Comparison of ENCODE assay signal across 10 cellular contexts in genomic region chr7:112056409-112056808, GRCh38.
A peak's percentile ranks its signal among the peaks of the same experiment; 100 is the strongest.
DNase-seq lines count a peak whose midpoint lies in the region; ATAC-seq, FAIRE-seq and TF ChIP-seq lines count a peak whose summit lies in the region.
"Had no signal": no experiment of that assay in that cellular context is flagged by ENCODE, and none has a peak within 500 bp of the region (broad histone marks: within the 10 kb centered on the region; RNA-seq: fewer than 3 reads in every experiment).

No MANE protein-coding gene starts in this region.

- in situ Hi-C loops in GM12878 (cut with MboI) = no loop called here

- no peak for DNase-seq in stimulated activated naive CD8-positive, alpha-beta T cell treated with anti-CD3 and anti-CD28 coated beads, Interleukin-15, amount 100 ng/mL, for 72 hours
- DNase-seq in stimulated activated naive CD8-positive, alpha-beta T cell treated with anti-CD3 and anti-CD28 coated beads, Interleukin-15, Interleukin-2, amounts not matched to agents 100 U/mL and 50 U/mL, for 24 hours = no peak
- DNase-seq in GM12878 (ENCODE audit: low read depth, low spot score) (peak; percentile 27), cerebellar cortex (ENCODE audit: low spot score) (no peak), NAMALWA (ENCODE audit: low spot score) (no peak), HTR-8/SVneo (ENCODE audit: insufficient read length, low spot score) (no peak)
- DNase-seq: effector memory CD4-positive, alpha-beta T cell had no signal

- H3K27me3 ChIP-seq in GM12878 (replicated peaks in 1 of 2; ENCODE audit: control insufficient read depth in 2 of 2, insufficient read depth in 2 of 2, low read length in 1 of 2) = no peaks in the 10 kb centered on the region

- no peaks in the 10 kb centered on the region for H3K4me1 ChIP-seq in GM12878 (ENCODE audit: control insufficient read depth, insufficient read depth, low read length)

- TF ChIP-seq CTCF in GM12878 (IDR thresholded peaks at IDR 0.05 in 2 of 3, conservative IDR thresholded peaks at IDR 0.05 in 1 of 3; ENCODE audit: control insufficient read depth in 2 of 3, extremely low read depth in 1 of 3, insufficient read depth in 1 of 3, low read depth in 3 of 3, low read length in 3 of 3) = no peak

- CTCF ChIA-PET in GM12878 (lab: Yijun Ruan, JAX) = interaction anchor here (0.6 to 2.1 kb wide), 4 partner anchors 23 to 394 kb away, joined by 3 to 5 read pairs (median 4); partner anchors contain the start of gene IFRD1

- peak overlapping the region; percentile 30 for H2AFZ ChIP-seq in GM12878 (ENCODE audit: control insufficient read depth, low read depth, low read length)

- peak; percentile 71 for ATAC-seq in stimulated activated naive CD8-positive, alpha-beta T cell treated with anti-CD3 and anti-CD28 coated beads, Interleukin-15, amount 100 ng/mL, for 72 hours
- no peak for ATAC-seq in stimulated activated naive CD8-positive, alpha-beta T cell treated with anti-CD3 and anti-CD28 coated beads, Interleukin-15, Interleukin-2, amounts not matched to agents 100 U/mL and 50 U/mL, for 24 hours
- peak; percentile 64 for ATAC-seq in HG03196 (IDR thresholded peaks at IDR 0.05; ENCODE audit: unreplicated experiment)
- ATAC-seq in GM12878 = peak; percentile 90
- no peak for ATAC-seq in GM18505 (IDR thresholded peaks at IDR 0.05; ENCODE audit: unreplicated experiment)

- BruUV-seq in GM12878 (replicated peaks; lab: Mats Ljungman, UMichigan) = no TSS peak

- H3K4me3 ChIP-seq in GM12878 = no peak overlapping the region

- TF ChIP-seq RAD21 in GM12878 (IDR thresholded peaks at IDR 0.05; ENCODE audit: insufficient read depth, low read depth, low read length) = no peak

- no peaks in the 10 kb centered on the region for H3K4me1 Mint-ChIP-seq in stimulated activated naive CD8-positive, alpha-beta T cell treated with anti-CD3 and anti-CD28 coated beads, Interleukin-15, amount 100 ng/mL, for 72 hours

- H3K27me3 Mint-ChIP-seq in stimulated activated naive CD8-positive, alpha-beta T cell treated with anti-CD3 and anti-CD28 coated beads, Interleukin-15, amount 100 ng/mL, for 72 hours = no peaks in the 10 kb centered on the region

- no peak overlapping the region for H3K9ac ChIP-seq in GM12878 (ENCODE audit: control insufficient read depth, insufficient read depth, low read length)

- TF ChIP-seq EP300 in GM12878 (IDR thresholded peaks at IDR 0.05; ENCODE audit: borderline replicate concordance in 1 of 2, control insufficient read depth in 1 of 2, low read depth in 2 of 2, low read length in 2 of 2) = no peak

- SMC1A ChIA-PET in GM12878 (lab: Charles Lee; ENCODE audit: uncharacterized antibody, unreplicated experiment) = interaction anchor here (1.1 to 1.7 kb wide), 4 partner anchors 24 to 57 kb away, joined by 3 to 8 read pairs (median 6); no protein-coding TSS in a partner anchor

- POLR2A ChIA-PET in GM12878 (lab: Charles Lee) = interaction anchor here (1.1 to 1.4 kb wide), 2 partner anchors 24 to 28 kb away, joined by 3 to 7 read pairs; no protein-coding TSS in a partner anchor

- intact Hi-C loops in GM12878 (cut with micrococcal nuclease; ENCODE audit: unreplicated experiment) = no loop called here

- no peak overlapping the region for H3K4me2 ChIP-seq in GM12878 (ENCODE audit: control insufficient read depth, insufficient read depth)

- H3K79me2 ChIP-seq in GM12878 (ENCODE audit: control insufficient read depth, insufficient read depth, low read length) = no peaks in the 10 kb centered on the region

- no peak overlapping the region for H3K4me3 Mint-ChIP-seq in stimulated activated naive CD8-positive, alpha-beta T cell treated with anti-CD3 and anti-CD28 coated beads, Interleukin-15, amount 100 ng/mL, for 72 hours
- H3K4me3 Mint-ChIP-seq: B cell had no signal

- no peak overlapping the region for H3K27ac ChIP-seq in GM12878 (ENCODE audit: control insufficient read depth, insufficient read depth)

- RAD21 ChIA-PET in GM12878 (lab: Charles Lee; ENCODE audit: unreplicated experiment) = interaction anchor here (1.4 to 1.7 kb wide), 3 partner anchors 19 to 28 kb away, joined by 3 to 6 read pairs (median 4); no protein-coding TSS in a partner anchor

- no peaks in the 10 kb centered on the region for H3K9me3 Mint-ChIP-seq in stimulated activated naive CD8-positive, alpha-beta T cell treated with anti-CD3 and anti-CD28 coated beads, Interleukin-15, amount 100 ng/mL, for 72 hours

- H3K36me3 ChIP-seq in GM12878 (ENCODE audit: control insufficient read depth in 2 of 2, insufficient read depth in 2 of 2, low read length in 1 of 2) = no peaks in the 10 kb centered on the region

- 0% methylated on average over 2 of the region's 2 CpGs for WGBS in GM12878 (ENCODE audit: insufficient coverage, insufficient replicate concordance, low lambda C conversion rate, missing lambda C conversion rate)

- FAIRE-seq in GM12878 (lab: Jason Lieb, UNC) = no peak
- FAIRE-seq in HTR-8/SVneo (lab: Jason Lieb, UNC) = no peak

- TF ChIP-seq POLR2A in GM12878 (IDR thresholded peaks at IDR 0.05; ENCODE audit: low read depth, low read length) (no peak), GM18505 (IDR thresholded peaks at IDR 0.05; ENCODE audit: borderline replicate concordance, extremely low read depth, insufficient read depth, insufficient read length) (no peak)

- H3K27ac Mint-ChIP-seq in stimulated activated naive CD8-positive, alpha-beta T cell treated with anti-CD3 and anti-CD28 coated beads, Interleukin-15, amount 100 ng/mL, for 72 hours = no peak overlapping the region
- H3K27ac Mint-ChIP-seq: B cell had no signal

- no peaks in the 10 kb centered on the region for H4K20me1 ChIP-seq in GM12878 (ENCODE audit: control insufficient read depth, insufficient read depth)

- H3K9me3 ChIP-seq in GM12878 (replicated peaks; ENCODE audit: control insufficient read depth, insufficient read depth, low read length) = no peaks in the 10 kb centered on the region

TF ChIP-seq in GM12878, 131 proteins besides CTCF, POLR2A, EP300 and RAD21 (continues in another document):
- no peak for TF ChIP-seq SMARCA5 (IDR thresholded peaks at IDR 0.05)
- 0 out of 2 replicates have a peak, but pooled peaks have one; percentile 18 for TF ChIP-seq BCL11A (IDR thresholded peaks at IDR 0.05; ENCODE audit: low read depth, low read length)
- peak; percentile 51 for TF ChIP-seq JUNB (IDR thresholded peaks at IDR 0.05)
- peak; percentile 29; the same call in 1 of the 2 replicates for TF ChIP-seq CREM (IDR thresholded peaks at IDR 0.05; ENCODE audit: low read depth)
- no peak for TF ChIP-seq EZH2 (IDR thresholded peaks at IDR 0.05; ENCODE audit: borderline replicate concordance, control insufficient read depth, low read depth, low read length)
- TF ChIP-seq RELA (IDR thresholded peaks at IDR 0.05; ENCODE audit: borderline replicate concordance, partially characterized antibody) = peak; percentile 25
- peak; percentile 27; the same call in 1 of the 2 replicates for TF ChIP-seq ZNF24 (IDR thresholded peaks at IDR 0.05)
- TF ChIP-seq RELB (IDR thresholded peaks at IDR 0.05; ENCODE audit: low read depth) = peak; percentile 51; the same call in 1 of the 2 replicates
- peak in 1 of 2 experiments; percentile 33; a peak in 1 of 4 replicates for TF ChIP-seq CEBPB (IDR thresholded peaks at IDR 0.05; ENCODE audit: borderline replicate concordance in 1 of 2, low read depth in 2 of 2, low read length in 2 of 2)
- peak in 1 of 2 experiments; percentile 32; a peak in 1 of 4 replicates for TF ChIP-seq ETV6 (conservative IDR thresholded peaks at IDR 0.05 in 1 of 2, IDR thresholded peaks at IDR 0.05 in 1 of 2; ENCODE audit: borderline replicate concordance in 1 of 2, low read depth in 1 of 2)
- TF ChIP-seq SPI1 (IDR thresholded peaks at IDR 0.05; ENCODE audit: borderline replicate concordance, insufficient read depth, low read depth, low read length) = peak; percentile 56; the same call in 1 of the 2 replicates
- TF ChIP-seq ZBTB4 (CRISPR knock-in tag; IDR thresholded peaks at IDR 0.05) = no peak
- TF ChIP-seq RUNX3 (IDR thresholded peaks at IDR 0.05; ENCODE audit: low read length) = peak; percentile 6; the same call in 1 of the 2 replicates

Comparison
In these comparisons a context has a peak if more than half of its experiments do, and no peak if none do; other contexts are left out.
1. ATAC-seq: peak in stimulated activated naive CD8-positive, alpha-beta T cell treated with anti-CD3 and anti-CD28 coated beads, Interleukin-15, amount 100 ng/mL, for 72 hours (single experiment), HG03196 (single experiment) and GM12878 (single experiment); none in stimulated activated naive CD8-positive, alpha-beta T cell treated with anti-CD3 and anti-CD28 coated beads, Interleukin-15, Interleukin-2, amounts not matched to agents 100 U/mL and 50 U/mL, for 24 hours (single experiment) and GM18505 (single experiment).